In the genomic region with DNA sequence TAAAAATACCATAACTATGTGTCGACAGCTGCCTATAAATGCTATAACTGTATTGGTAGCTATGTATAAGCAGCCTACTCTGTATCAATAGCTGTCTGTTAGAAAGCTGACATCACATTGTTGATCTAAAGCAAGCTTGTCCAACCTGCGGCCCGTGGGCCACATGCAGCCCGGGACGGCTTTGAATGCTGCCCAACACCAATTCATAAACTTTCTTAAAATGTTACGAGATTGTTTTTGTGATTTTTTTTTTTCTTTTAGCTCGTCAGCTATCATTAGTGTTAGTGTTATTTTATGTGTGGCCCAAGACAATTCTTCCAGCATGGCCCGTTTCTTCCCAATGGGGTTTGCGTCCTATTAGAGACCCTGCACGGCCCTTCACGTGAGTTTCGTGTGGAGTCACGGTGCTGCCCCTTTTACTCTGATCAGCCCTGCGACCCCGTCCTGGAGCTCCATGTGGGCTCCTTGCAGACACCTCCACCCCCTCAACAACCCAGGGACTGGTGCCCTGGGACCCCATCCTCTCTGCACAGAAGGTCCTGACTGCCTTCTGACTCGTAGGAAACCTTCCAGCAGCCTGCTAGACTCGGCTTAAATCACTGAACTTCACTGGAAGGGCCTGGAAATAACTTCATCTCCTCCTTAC, we compare ENCODE assay signal across 14 cellular contexts. TPM values are rescaled to one million over a fixed set of nuclear protein-coding genes. Genes with fewer than 3 reads are reported as not detected.
DNase-seq lines count a peak whose midpoint lies in the region; ATAC-seq, FAIRE-seq and TF ChIP-seq lines count a peak whose summit lies in the region.
"Had no signal": no experiment of that assay in that cellular context is flagged by ENCODE, and none has a peak within 500 bp of the region (broad histone marks: within the 10 kb centered on the region; RNA-seq: fewer than 3 reads in every experiment).

No MANE protein-coding gene starts in this region.

- H4K20me1 ChIP-seq in Loucy (ENCODE audit: insufficient read depth, low read length, poor library complexity, severe bottlenecking): no peaks in the 10 kb centered on the region

- TF ChIP-seq POLR2A in body of pancreas (IDR thresholded peaks at IDR 0.05) (no peak), gastrocnemius medialis (IDR thresholded peaks at IDR 0.05) (no peak), H54 (IDR thresholded peaks at IDR 0.05; ENCODE audit: low read depth, low read length) (no peak)

- in situ Hi-C loops in gastrocnemius medialis (cut with MboI; ENCODE audit: low sequenced_read_pairs in 4 of 4): loop anchor here in 1 of 4 donors (10.0 kb wide), 1 partner anchor 407 kb away; no protein-coding TSS in a partner anchor

- no peaks in the 10 kb centered on the region for H3F3A ChIP-seq in Loucy (ENCODE audit: low read depth)

- H2AFZ ChIP-seq in Loucy (ENCODE audit: low read length): no peak overlapping the region

- ATAC-seq in body of pancreas: no peak
- ATAC-seq in right cardiac atrium: no peak
- ATAC-seq in gastrocnemius medialis: no peak

- H3K4me1 ChIP-seq in Loucy (ENCODE audit: insufficient read depth, low read length, poor library complexity, severe bottlenecking) (peaks cover 15% of the 10 kb centered on the region), body of pancreas (peaks cover 23% of the 10 kb centered on the region), right cardiac atrium (ENCODE audit: control insufficient read depth, insufficient read depth, low read length) (no peaks in the 10 kb centered on the region), gastrocnemius medialis (peaks cover 29 to 39% of the 10 kb centered on the region in 2 donors)
- H3K4me1 ChIP-seq: HAP-1 had no signal

- H3K9ac ChIP-seq in Loucy (ENCODE audit: low read depth, low read length, poor library complexity, severe bottlenecking): no peak overlapping the region

- H3K79me2 ChIP-seq in Loucy (ENCODE audit: insufficient read depth, low read length): peaks cover 21% of the 10 kb centered on the region

- no peaks in the 10 kb centered on the region for H3K9me2 ChIP-seq in Loucy (replicated peaks; ENCODE audit: low read depth, low read length)

- FAIRE-seq in H54 (lab: Jason Lieb, UNC): no peak
- FAIRE-seq: K562 had no signal

- H3K27me3 ChIP-seq in Loucy (ENCODE audit: insufficient read depth, low read length, poor library complexity, severe bottlenecking) (no peaks in the 10 kb centered on the region), body of pancreas (no peaks in the 10 kb centered on the region), right cardiac atrium (ENCODE audit: control insufficient read depth, insufficient read depth) (no peaks in the 10 kb centered on the region), gastrocnemius medialis (no peaks in the 10 kb centered on the region)
- H3K27me3 ChIP-seq: upper lobe of right lung had no signal

- no peak overlapping the region for H3K4me3 ChIP-seq in Loucy (ENCODE audit: low read length, poor library complexity, severe bottlenecking)
- no peak overlapping the region for H3K4me3 ChIP-seq in body of pancreas
- no peak overlapping the region for H3K4me3 ChIP-seq in right cardiac atrium (ENCODE audit: low read length)
- no peak overlapping the region for H3K4me3 ChIP-seq in gastrocnemius medialis
- H3K4me3 ChIP-seq: HAP-1, K562, upper lobe of right lung had no signal

- 88 to 94% methylated on average over 13 to 17 of the region's 17 CpGs for WGBS in body of pancreas, 2 donors
- 80% methylated on average over 17 of the region's 17 CpGs for WGBS in right cardiac atrium

- H3K36me3 ChIP-seq in Loucy (ENCODE audit: insufficient read depth, low read length) (peaks cover 10% of the 10 kb centered on the region; the same call in 1 of the 2 replicates), body of pancreas (replicated peaks in 1 of 2; ENCODE audit: insufficient read depth in 1 of 2, low read depth in 2 of 2) (no peaks in the 10 kb centered on the region), gastrocnemius medialis (peaks cover 0 to 4% of the 10 kb centered on the region in 2 donors)

- no peak for TF ChIP-seq CTCF in Loucy (conservative IDR thresholded peaks at IDR 0.05; ENCODE audit: low read length)
- TF ChIP-seq CTCF in body of pancreas (IDR thresholded peaks at IDR 0.05): no peak
- no peak for TF ChIP-seq CTCF in gastrocnemius medialis (IDR thresholded peaks at IDR 0.05 in 4 of 5, conservative IDR thresholded peaks at IDR 0.05 in 1 of 5)

- DNase-seq in body of pancreas (no peak), right cardiac atrium (no peak), gastrocnemius medialis (no peak), DMS114 treated with DMSO at 0.1 percent for 48 hours (lab: John Stamatoyannopoulos, UW; ENCODE audit: unreplicated experiment) (no peak), caudate nucleus (lab: John Stamatoyannopoulos, UW) (no peak), NCI-H510A treated with DMSO at 0.1 percent for 48 hours (lab: John Stamatoyannopoulos, UW) (no peak), H54 (ENCODE audit: insufficient read length, low spot score) (no peak)
- DNase-seq: activated CD4-positive, alpha-beta T cell treated with anti-CD3 and anti-CD28 coated beads, Interleukin-2, amount 10 ng/mL, durations not matched to agents 24 days and 14 days; NCI-H446; stimulated activated naive CD4-positive, alpha-beta T cell treated with Interleukin-2 at 50 U/mL for 16 hours had no signal

- intact Hi-C loops in body of pancreas (cut with DNase I) (loop anchor here (5.0 kb wide), 1 partner anchor 414 kb away; no protein-coding TSS in a partner anchor), right cardiac atrium (cut with DNase I) (loop anchor here in 2 of 4 donors (5.0 to 10.0 kb wide), 2 partner anchors 214 to 217 kb away; partner anchors contain the start of gene PDGFA (in 2 of the 2)), gastrocnemius medialis (cut with DNase I; ENCODE audit: low total_unique reads) (loop anchor here (2.0 to 5.0 kb wide), 2 partner anchors 209 to 399 kb away; no protein-coding TSS in a partner anchor)

- H3K4me2 ChIP-seq in Loucy (ENCODE audit: low read depth, low read length, poor library complexity, severe bottlenecking): peak overlapping the region; percentile 5

- H3K9me3 ChIP-seq in Loucy (ENCODE audit: insufficient read depth, low read depth, low read length) (peaks cover 6% of the 10 kb centered on the region; the same call in 1 of the 2 replicates), body of pancreas (no peaks in the 10 kb centered on the region), right cardiac atrium (ENCODE audit: control insufficient read depth, low read length) (no peaks in the 10 kb centered on the region), gastrocnemius medialis (peaks cover 0 to 3% (median 0%) of the 10 kb centered on the region in 3 donors)

- H3K27ac ChIP-seq in body of pancreas: peak overlapping the region; percentile 1 to 64 (median 18)
- H3K27ac ChIP-seq in right cardiac atrium (ENCODE audit: low read length): peak overlapping the region; percentile 90
- peak overlapping the region; percentile 80 to 88 (median 82) for H3K27ac ChIP-seq in gastrocnemius medialis
- no peak overlapping the region for H3K27ac ChIP-seq in caudate nucleus (ENCODE audit: low read depth, low read length)
- H3K27ac ChIP-seq: upper lobe of right lung had no signal

RNA-seq across cellular contexts. Expression of gene PRKAR1B, which starts 4.5 kb away (rescaled TPM):
- total RNA-seq in body of pancreas (1 to 10 TPM; 2.0 to 3.4 TPM), right cardiac atrium (10 to 100 TPM; 22.6 to 38.3 (median 25.1) TPM), gastrocnemius medialis (10 to 100 TPM in 1 of 4 donors, 1 to 10 TPM in 3; 1.2 to 12.5 (median 3.6) TPM)
- polyA plus RNA-seq in right cardiac atrium: 20.7 TPM

RNA-seq across cellular contexts. Expression of gene DNAAF5, which starts 5.1 kb away (rescaled TPM):
- total RNA-seq in body of pancreas (10 to 100 TPM; 17.9 to 46.5 TPM), right cardiac atrium (10 to 100 TPM; 12.0 to 20.7 (median 16.1) TPM), gastrocnemius medialis (10 to 100 TPM; 22.4 to 36.2 (median 30.6) TPM)
- polyA plus RNA-seq in right cardiac atrium: 10.2 TPM
